In the genomic region with DNA sequence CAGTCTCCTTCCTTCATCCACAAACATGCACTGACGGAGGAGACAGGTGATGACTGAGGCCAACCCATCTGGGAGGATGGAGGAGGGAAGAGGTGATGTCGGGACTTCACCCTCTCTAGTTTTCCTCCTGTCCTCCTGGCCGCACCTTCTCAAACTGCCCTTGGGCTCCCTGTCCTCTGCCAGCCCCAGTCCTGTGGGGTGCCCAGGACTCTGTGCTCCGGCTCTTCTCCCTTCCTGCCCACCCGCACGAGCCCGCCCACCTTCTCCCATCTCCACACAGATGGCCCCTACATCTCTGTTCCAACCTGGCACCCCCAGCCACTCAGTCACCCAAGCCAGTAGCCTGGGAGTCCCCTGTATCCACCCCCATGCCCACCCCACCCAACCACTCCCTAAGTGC, we compare ENCODE assay signal across 17 cellular contexts.
DNase-seq lines count a peak whose midpoint lies in the region; ATAC-seq and TF ChIP-seq lines count a peak whose summit lies in the region.
"Had no signal": no experiment of that assay in that cellular context is flagged by ENCODE, and none has a peak within 500 bp of the region (broad histone marks: within the 10 kb centered on the region; RNA-seq: fewer than 3 reads in every experiment).

No MANE protein-coding gene starts in this region.

- H3K9me3 ChIP-seq in H9 (ENCODE audit: control insufficient read depth, low read depth, low read length), result no peaks in the 10 kb centered on the region
- no peaks in the 10 kb centered on the region for H3K9me3 ChIP-seq in sigmoid colon
- H3K9me3 ChIP-seq in vagina, result no peaks in the 10 kb centered on the region
- H3K9me3 ChIP-seq: Caco-2 had no signal

- no peaks in the 10 kb centered on the region for H3K27me3 ChIP-seq in H9 (ENCODE audit: insufficient read depth, low read length)
- peaks cover 0 to 14% (median 0%) of the 10 kb centered on the region in 3 donors for H3K27me3 ChIP-seq in sigmoid colon
- H3K27me3 ChIP-seq in vagina, result no peaks in the 10 kb centered on the region
- H3K27me3 ChIP-seq: BLaER1 had no signal

- H3K4ac ChIP-seq in H9 (ENCODE audit: low read depth, low read length), result no peak overlapping the region

- H3K36me3 ChIP-seq in sigmoid colon (no peaks in the 10 kb centered on the region), vagina (no peaks in the 10 kb centered on the region)
- H3K36me3 ChIP-seq: BLaER1 had no signal

- no peak overlapping the region for H2BK5ac ChIP-seq in H9 (ENCODE audit: insufficient read length, low read length)

- H3K4me3 Mint-ChIP-seq in activated CD4-positive, alpha-beta T cell treated with anti-CD3 and anti-CD28 coated beads for 36 hours, result no peak overlapping the region
- no peak overlapping the region for H3K4me3 Mint-ChIP-seq in activated CD4-positive, alpha-beta T cell treated with anti-CD3 and anti-CD28 coated beads, Interleukin-2, amount 10 ng/mL, durations not matched to agents 24 days and 14 days
- no peak overlapping the region for H3K4me3 Mint-ChIP-seq in H9
- H3K4me3 Mint-ChIP-seq: CD8-positive, alpha-beta memory T cell; HFFc6 had no signal

- no peaks in the 10 kb centered on the region for H3K36me3 Mint-ChIP-seq in activated CD4-positive, alpha-beta T cell treated with anti-CD3 and anti-CD28 coated beads for 36 hours (ENCODE audit: low read depth)
- H3K36me3 Mint-ChIP-seq in activated CD4-positive, alpha-beta T cell treated with anti-CD3 and anti-CD28 coated beads, Interleukin-2, amount 10 ng/mL, durations not matched to agents 24 days and 14 days (ENCODE audit: low read depth), result no peaks in the 10 kb centered on the region
- H3K36me3 Mint-ChIP-seq in H9 (ENCODE audit: insufficient read depth in 1 of 3, low read depth in 3 of 3), result peaks cover under 1 to 3% (median 3%) of the 10 kb centered on the region in 3 experiments; a peak in 6 of 7 replicates
- H3K36me3 Mint-ChIP-seq: CD8-positive, alpha-beta memory T cell had no signal

- no peak overlapping the region for H4K5ac ChIP-seq in H9 (ENCODE audit: insufficient read length, low read depth, low read length)

- H3K4me2 ChIP-seq in H9 (ENCODE audit: insufficient read depth, insufficient read length, low read length), result no peak overlapping the region
- H3K4me2 ChIP-seq: BLaER1 had no signal

- POLR2A ChIA-PET in activated CD4-positive, alpha-beta T cell treated with anti-CD3 and anti-CD28 coated beads for 36 hours (lab: Charles Lee), result no interaction called here

- H3K23ac ChIP-seq in H9 (ENCODE audit: insufficient read length, low read depth, low read length), result no peak overlapping the region

- H2BK20ac ChIP-seq in H9 (ENCODE audit: low read depth, low read length, poor library complexity, severe bottlenecking), result no peak overlapping the region

- TF ChIP-seq POLR2A in sigmoid colon (IDR thresholded peaks at IDR 0.05), result no peak
- TF ChIP-seq POLR2A in vagina (IDR thresholded peaks at IDR 0.05), result no peak

- no peak overlapping the region for H4K8ac ChIP-seq in H9 (replicated peaks; ENCODE audit: insufficient read length, low read depth, low read length)

- CTCF ChIA-PET in activated CD4-positive, alpha-beta T cell treated with anti-CD3 and anti-CD28 coated beads for 36 hours (lab: Charles Lee), result no interaction called here

- no peak overlapping the region for H3K56ac ChIP-seq in H9 (ENCODE audit: insufficient read length, low read depth, low read length)

- TF ChIP-seq CTCF in H9 (conservative IDR thresholded peaks at IDR 0.05), result no peak
- no peak for TF ChIP-seq CTCF in sigmoid colon (IDR thresholded peaks at IDR 0.05)
- no peak for TF ChIP-seq CTCF in vagina (IDR thresholded peaks at IDR 0.05)

- no peak for ATAC-seq in activated CD4-positive, alpha-beta T cell treated with anti-CD3 and anti-CD28 coated beads for 36 hours

- H3K4me3 ChIP-seq in sigmoid colon (no peak overlapping the region), vagina (no peak overlapping the region)
- H3K4me3 ChIP-seq: BLaER1 had no signal

- no peaks in the 10 kb centered on the region for H3K79me1 ChIP-seq in H9 (ENCODE audit: insufficient read depth, low read depth, low read length, poor library complexity, severe bottlenecking)

- no peaks in the 10 kb centered on the region for H3K79me2 ChIP-seq in H9 (ENCODE audit: insufficient read depth, low read length)

- intact Hi-C loops in activated CD4-positive, alpha-beta T cell treated with anti-CD3 and anti-CD28 coated beads for 36 hours (cut with DNase I, micrococcal nuclease), result no loop called here
- intact Hi-C loops in activated CD4-positive, alpha-beta T cell treated with anti-CD3 and anti-CD28 coated beads, Interleukin-2, amount 10 ng/mL, durations not matched to agents 24 days and 14 days (cut with micrococcal nuclease), result no loop called here
- intact Hi-C loops in sigmoid colon (cut with DNase I), result no loop called here
- intact Hi-C loops in vagina (cut with DNase I), result no loop called here

- H3K4me1 Mint-ChIP-seq in activated CD4-positive, alpha-beta T cell treated with anti-CD3 and anti-CD28 coated beads for 36 hours, result no peaks in the 10 kb centered on the region
- H3K4me1 Mint-ChIP-seq in activated CD4-positive, alpha-beta T cell treated with anti-CD3 and anti-CD28 coated beads, Interleukin-2, amount 10 ng/mL, durations not matched to agents 24 days and 14 days, result no peaks in the 10 kb centered on the region
- peaks cover 23 to 37% of the 10 kb centered on the region in 2 experiments for H3K4me1 Mint-ChIP-seq in H9
- H3K4me1 Mint-ChIP-seq: CD8-positive, alpha-beta memory T cell had no signal

- H3K27ac Mint-ChIP-seq in activated CD4-positive, alpha-beta T cell treated with anti-CD3 and anti-CD28 coated beads for 36 hours, result no peak overlapping the region
- no peak overlapping the region for H3K27ac Mint-ChIP-seq in activated CD4-positive, alpha-beta T cell treated with anti-CD3 and anti-CD28 coated beads, Interleukin-2, amount 10 ng/mL, durations not matched to agents 24 days and 14 days
- no peak overlapping the region for H3K27ac Mint-ChIP-seq in H9
- H3K27ac Mint-ChIP-seq: CD8-positive, alpha-beta memory T cell; HFFc6 had no signal

- H3K27ac ChIP-seq in H9 (ENCODE audit: insufficient read length, low read depth, low read length), result no peak overlapping the region
- no peak overlapping the region for H3K27ac ChIP-seq in sigmoid colon
- H3K27ac ChIP-seq in vagina, result no peak overlapping the region
- H3K27ac ChIP-seq: BLaER1 had no signal

- H3K18ac ChIP-seq in H9 (ENCODE audit: insufficient read length, low read depth, low read length), result no peak overlapping the region

- no peaks in the 10 kb centered on the region for H3K23me2 ChIP-seq in H9 (ENCODE audit: insufficient read length, low read depth, low read length, poor library complexity, severe bottlenecking)

- TF ChIP-seq EP300 in sigmoid colon (IDR thresholded peaks at IDR 0.05), result no peak

- no peak overlapping the region for H2BK120ac ChIP-seq in H9 (ENCODE audit: low read depth, low read length, poor library complexity, severe bottlenecking)

- H2AK5ac ChIP-seq in H9 (ENCODE audit: insufficient read length, low read length), result no peak overlapping the region

- H3K27me3 Mint-ChIP-seq in activated CD4-positive, alpha-beta T cell treated with anti-CD3 and anti-CD28 coated beads for 36 hours, result peaks cover 6% of the 10 kb centered on the region
- peaks cover 8% of the 10 kb centered on the region for H3K27me3 Mint-ChIP-seq in activated CD4-positive, alpha-beta T cell treated with anti-CD3 and anti-CD28 coated beads, Interleukin-2, amount 10 ng/mL, durations not matched to agents 24 days and 14 days
- peaks cover 7% of the 10 kb centered on the region for H3K27me3 Mint-ChIP-seq in H9 (ENCODE audit: low read depth)

- WGBS in H9 (ENCODE audit: extremely low coverage, insufficient read length, low lambda C conversion rate), result no CpG with 5 or more reads among the region's 7 CpGs
- WGBS in sigmoid colon, 2 donors, result 92 to 93% methylated on average over 7 of the region's 7 CpGs

- no peaks in the 10 kb centered on the region for H4K20me1 ChIP-seq in H9 (ENCODE audit: control insufficient read depth, insufficient read depth, insufficient read length)
- H4K20me1 ChIP-seq: BLaER1 had no signal

- H3K9me3 Mint-ChIP-seq in activated CD4-positive, alpha-beta T cell treated with anti-CD3 and anti-CD28 coated beads for 36 hours (ENCODE audit: low read depth), result peaks cover under 1% of the 10 kb centered on the region
- H3K9me3 Mint-ChIP-seq in activated CD4-positive, alpha-beta T cell treated with anti-CD3 and anti-CD28 coated beads, Interleukin-2, amount 10 ng/mL, durations not matched to agents 24 days and 14 days, result no peaks in the 10 kb centered on the region
- H3K9me3 Mint-ChIP-seq in H9, result peaks cover 6 to 7% of the 10 kb centered on the region in 2 experiments; a peak in 4 of 5 replicates
- H3K9me3 Mint-ChIP-seq: HFFc6 had no signal

- H2BK12ac ChIP-seq in H9 (ENCODE audit: insufficient read length, low read depth, low read length), result no peak overlapping the region

- H2BK15ac ChIP-seq in H9 (ENCODE audit: low read depth, low read length), result no peak overlapping the region

- H3T11ph ChIP-seq in H9 (ENCODE audit: low read length), result no peak overlapping the region

- H2AFZ ChIP-seq in H9 (ENCODE audit: low read length), result no peak overlapping the region

- H3K14ac ChIP-seq in H9 (ENCODE audit: insufficient read depth, low read length), result no peak overlapping the region

- peak; percentile 1 for DNase-seq in activated CD4-positive, alpha-beta T cell treated with anti-CD3 and anti-CD28 coated beads for 36 hours
- no peak for DNase-seq in activated CD4-positive, alpha-beta T cell treated with anti-CD3 and anti-CD28 coated beads, Interleukin-2, amount 10 ng/mL, durations not matched to agents 24 days and 14 days
- DNase-seq in H9, result peak; percentile 19
- DNase-seq in islet precursor cell, result peak; percentile 35
- DNase-seq in sigmoid colon, result peak; percentile 40
- DNase-seq in T1000 (lab: John Stamatoyannopoulos, UW), result no peak
- no peak for DNase-seq in vagina (ENCODE audit: extremely low spot score in 2 of 2)
- DNase-seq in HT-29 (ENCODE audit: low spot score), result no peak
- DNase-seq: 8988T; AML-193; CD8-positive, alpha-beta memory T cell; DND-41; GDM1; HCEC 1CT; HFFc6 had no signal

- H3K9ac ChIP-seq in H9 (ENCODE audit: extremely low read depth, insufficient read length, low read length), result no peak overlapping the region
- H3K9ac ChIP-seq: BLaER1 had no signal

- no peaks in the 10 kb centered on the region; the same call in 1 of the 2 replicates for H3K4me1 ChIP-seq in H9 (ENCODE audit: insufficient read depth, low read length)
- H3K4me1 ChIP-seq in sigmoid colon, result no peaks in the 10 kb centered on the region
- no peaks in the 10 kb centered on the region for H3K4me1 ChIP-seq in vagina
- H3K4me1 ChIP-seq: Caco-2 had no signal

- no peak overlapping the region for H4K91ac ChIP-seq in H9 (ENCODE audit: insufficient read length, low read depth, low read length)

Comparison
In these comparisons a context has a peak if more than half of its experiments do, and no peak if none do; other contexts are left out.
1. DNase-seq: peak in activated CD4-positive, alpha-beta T cell treated with anti-CD3 and anti-CD28 coated beads for 36 hours (single experiment), H9 (single experiment), islet precursor cell (single experiment) and sigmoid colon (single experiment); none in activated CD4-positive, alpha-beta T cell treated with anti-CD3 and anti-CD28 coated beads, Interleukin-2, amount 10 ng/mL, durations not matched to agents 24 days and 14 days (single experiment), T1000 (single experiment), vagina (0 of 2) and HT-29 (single experiment).